7 cellular contexts compared by ENCODE assay signal in the genomic region with DNA sequence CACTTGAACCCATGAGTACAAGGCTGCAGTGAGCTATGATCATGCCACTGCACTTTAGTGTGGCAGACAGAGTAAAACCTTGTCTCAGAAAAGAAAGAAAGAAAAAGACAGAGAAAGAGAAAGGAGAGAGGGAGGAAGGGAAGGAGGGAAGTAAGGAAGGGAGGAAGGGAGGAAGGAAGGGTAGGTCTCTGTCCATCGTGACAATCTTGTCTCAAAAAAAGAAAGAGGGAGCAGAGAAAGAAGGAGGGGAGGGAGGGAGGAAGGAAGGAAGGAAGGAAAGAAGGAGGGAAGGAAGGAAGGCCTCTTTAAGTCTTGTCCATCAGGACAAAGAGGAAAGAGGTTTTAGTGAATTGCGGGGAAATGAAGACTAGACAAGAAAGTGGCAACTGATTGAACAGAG.
"Had no signal": no experiment of that assay in that cellular context is flagged by ENCODE, and none has a peak within 500 bp of the region (broad histone marks: within the 10 kb centered on the region; RNA-seq: fewer than 3 reads in every experiment).

No MANE protein-coding gene starts in this region.

- H3K4me3 Mint-ChIP-seq: GM23338, H9, HFFc6 had no signal

- H3K9me3 Mint-ChIP-seq: H9 had no signal

- H3K27ac Mint-ChIP-seq: GM23338, H9, HFFc6 had no signal

- ATAC-seq: GM23338, K562 had no signal

- H3K4me3 ChIP-seq: GM23338, K562 had no signal

- DNase-seq: H9, HCEC 1CT, HFFc6, IMR-90, KG1 had no signal

- H2AFZ ChIP-seq: GM23338 had no signal

- H3K4me2 ChIP-seq: GM23338 had no signal
